ENCODE assay signal across 23 cellular contexts in the genomic region with DNA sequence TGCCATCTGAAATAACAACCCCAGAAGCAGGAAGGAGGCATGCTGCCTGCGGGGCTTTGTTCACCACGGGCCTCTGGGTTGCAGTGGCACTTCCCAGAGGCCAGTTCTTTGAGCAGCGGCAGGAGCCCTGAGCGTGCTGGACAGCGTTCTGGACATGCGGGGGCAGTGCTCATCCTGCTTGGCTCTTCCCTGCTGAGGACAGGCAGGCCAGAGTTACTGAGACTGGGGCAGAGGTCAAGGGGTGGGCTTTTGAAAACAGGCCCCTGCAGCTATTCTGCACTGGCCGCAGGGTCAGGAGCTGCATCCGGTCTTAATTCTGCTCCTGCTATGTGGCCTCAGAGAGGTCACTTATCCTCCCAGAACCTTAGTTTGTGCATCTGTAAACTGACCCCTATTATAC.
DNase-seq lines count a peak whose midpoint lies in the region; TF ChIP-seq lines count a peak whose summit lies in the region.
"Had no signal": no experiment of that assay in that cellular context is flagged by ENCODE, and none has a peak within 500 bp of the region (broad histone marks: within the 10 kb centered on the region; RNA-seq: fewer than 3 reads in every experiment).

No MANE protein-coding gene starts in this region.

- H3K27ac ChIP-seq in WERI-Rb-1: no peak overlapping the region
- H3K27ac ChIP-seq in smooth muscle cell (ENCODE audit: low read depth): no peak overlapping the region
- H3K27ac ChIP-seq: dorsolateral prefrontal cortex, pancreas, tibial artery had no signal

- H4K20me1 ChIP-seq in smooth muscle cell (ENCODE audit: low read depth): no peaks in the 10 kb centered on the region

- intact Hi-C loops in activated CD4-positive, alpha-beta memory T cell treated with anti-CD3 and anti-CD28 coated beads for 36 hours (cut with micrococcal nuclease): no loop called here
- intact Hi-C loops in posterior vena cava (cut with DNase I): no loop called here

- no peaks in the 10 kb centered on the region for H3F3A ChIP-seq in smooth muscle cell (ENCODE audit: low read depth)

- H3K4me3 ChIP-seq in WERI-Rb-1 (ENCODE audit: low read depth, low read length) (no peak overlapping the region), smooth muscle cell (no peak overlapping the region)
- H3K4me3 ChIP-seq: dorsolateral prefrontal cortex, pancreas, tibial artery had no signal

- H3K36me3 Mint-ChIP-seq in activated CD4-positive, alpha-beta memory T cell treated with anti-CD3 and anti-CD28 coated beads, Interleukin-2, amount 10 ng/mL, durations not matched to agents 7 days and 5 days (ENCODE audit: low read depth): no peaks in the 10 kb centered on the region
- H3K36me3 Mint-ChIP-seq in activated CD4-positive, alpha-beta memory T cell treated with anti-CD3 and anti-CD28 coated beads for 36 hours: no peaks in the 10 kb centered on the region

- H3K27ac Mint-ChIP-seq in activated CD4-positive, alpha-beta memory T cell treated with anti-CD3 and anti-CD28 coated beads, Interleukin-2, amount 10 ng/mL, durations not matched to agents 7 days and 5 days: no peak overlapping the region
- H3K27ac Mint-ChIP-seq in activated CD4-positive, alpha-beta memory T cell treated with anti-CD3 and anti-CD28 coated beads for 36 hours: no peak overlapping the region
- H3K27ac Mint-ChIP-seq: activated T-helper 1 cell treated with anti-CD3 and anti-CD28 coated beads, Interleukin-12 subunit alpha, Interleukin-12 subunit beta, Interleukin-2, Interleukin-4 antibody, amounts not matched to agents 30 ng/mL and 10 ng/mL and 1 ng/mL, durations not matched to agents 14 hours and 24 hours and 36 hours; HFFc6 had no signal

- H3K27me3 Mint-ChIP-seq in activated CD4-positive, alpha-beta memory T cell treated with anti-CD3 and anti-CD28 coated beads, Interleukin-2, amount 10 ng/mL, durations not matched to agents 7 days and 5 days: peaks cover 6% of the 10 kb centered on the region
- H3K27me3 Mint-ChIP-seq in activated CD4-positive, alpha-beta memory T cell treated with anti-CD3 and anti-CD28 coated beads for 36 hours: peaks cover 4% of the 10 kb centered on the region

- H3K79me2 ChIP-seq in smooth muscle cell (ENCODE audit: low read depth): no peaks in the 10 kb centered on the region

- H3K27me3 ChIP-seq in WERI-Rb-1 (ENCODE audit: insufficient read depth, low read depth, severe bottlenecking) (no peaks in the 10 kb centered on the region), smooth muscle cell (ENCODE audit: low read depth) (peaks cover 10% of the 10 kb centered on the region)
- H3K27me3 ChIP-seq: dorsolateral prefrontal cortex, pancreas had no signal

- TF ChIP-seq CTCF in WERI-Rb-1 (IDR thresholded peaks at IDR 0.05; ENCODE audit: low read depth, low read length) (peak; percentile 31; the same call in 1 of the 2 replicates), smooth muscle cell (IDR thresholded peaks at IDR 0.05; ENCODE audit: borderline replicate concordance, insufficient read depth, poor library complexity, severe bottlenecking) (no peak)

- 33% methylated on average over 8 of the region's 8 CpGs for WGBS in smooth muscle cell (ENCODE audit: low lambda C conversion rate)

- H3K4me3 Mint-ChIP-seq in activated CD4-positive, alpha-beta memory T cell treated with anti-CD3 and anti-CD28 coated beads, Interleukin-2, amount 10 ng/mL, durations not matched to agents 7 days and 5 days: no peak overlapping the region
- H3K4me3 Mint-ChIP-seq in activated CD4-positive, alpha-beta memory T cell treated with anti-CD3 and anti-CD28 coated beads for 36 hours: no peak overlapping the region
- H3K4me3 Mint-ChIP-seq: activated T-helper 1 cell treated with anti-CD3 and anti-CD28 coated beads, Interleukin-12 subunit alpha, Interleukin-12 subunit beta, Interleukin-2, Interleukin-4 antibody, amounts not matched to agents 30 ng/mL and 10 ng/mL and 1 ng/mL, durations not matched to agents 14 hours and 24 hours and 36 hours; HFFc6 had no signal

- POLR2A ChIA-PET in activated CD4-positive, alpha-beta memory T cell treated with anti-CD3 and anti-CD28 coated beads, Interleukin-2, amount 10 ng/mL, durations not matched to agents 7 days and 5 days (lab: Charles Lee): no interaction called here
- POLR2A ChIA-PET in activated CD4-positive, alpha-beta memory T cell treated with anti-CD3 and anti-CD28 coated beads for 36 hours (lab: Charles Lee): no interaction called here

- no peak overlapping the region for H3K4me2 ChIP-seq in smooth muscle cell

- peak; percentile 6 for DNase-seq in activated CD4-positive, alpha-beta memory T cell treated with anti-CD3 and anti-CD28 coated beads, Interleukin-2, amount 10 ng/mL, durations not matched to agents 7 days and 5 days
- DNase-seq in activated CD4-positive, alpha-beta memory T cell treated with anti-CD3 and anti-CD28 coated beads for 36 hours: no peak
- DNase-seq in WERI-Rb-1 (no peak), islet precursor cell (peak; percentile 88), posterior vena cava (ENCODE audit: low spot score) (peak; percentile 41), ureter (ENCODE audit: low spot score) (no peak), smooth muscle cell (lab: John Stamatoyannopoulos, UW; ENCODE audit: unreplicated experiment) (no peak), C1 segment of cervical spinal cord (lab: John Stamatoyannopoulos, UW) (no peak)
- DNase-seq: 8988T; activated naive CD4-positive, alpha-beta T cell treated with anti-CD3 and anti-CD28 coated beads, Interleukin-2, amount 50 U/mL, for 16 hours; central memory CD4-positive, alpha-beta T cell; dorsolateral prefrontal cortex; HFFc6; KG1; mesenchymal stem cell; NCI-H1417 treated with DMSO at 0.1 percent for 48 hours; NCI-H2081 treated with DMSO at 0.1 percent for 48 hours; NCI-H446; pancreas; stimulated activated CD4-positive, alpha-beta T cell treated with anti-CD3 and anti-CD28 coated beads, Interleukin-15, amount 100 ng/mL, for 24 hours; stimulated activated naive CD8-positive, alpha-beta T cell treated with anti-CD3 and anti-CD28 coated beads, Interleukin-15, Interleukin-2, amounts not matched to agents 100 U/mL and 50 U/mL, for 24 hours had no signal

- H3K9me3 Mint-ChIP-seq in activated CD4-positive, alpha-beta memory T cell treated with anti-CD3 and anti-CD28 coated beads, Interleukin-2, amount 10 ng/mL, durations not matched to agents 7 days and 5 days: no peaks in the 10 kb centered on the region
- no peaks in the 10 kb centered on the region for H3K9me3 Mint-ChIP-seq in activated CD4-positive, alpha-beta memory T cell treated with anti-CD3 and anti-CD28 coated beads for 36 hours
- H3K9me3 Mint-ChIP-seq: activated T-helper 1 cell treated with anti-CD3 and anti-CD28 coated beads, Interleukin-12 subunit alpha, Interleukin-12 subunit beta, Interleukin-2, Interleukin-4 antibody, amounts not matched to agents 30 ng/mL and 10 ng/mL and 1 ng/mL, durations not matched to agents 14 hours and 24 hours and 36 hours; HFFc6 had no signal

- no peaks in the 10 kb centered on the region for H3K9me3 ChIP-seq in WERI-Rb-1 (ENCODE audit: severe bottlenecking)
- no peaks in the 10 kb centered on the region for H3K9me3 ChIP-seq in smooth muscle cell (replicated peaks; ENCODE audit: low read depth)
- H3K9me3 ChIP-seq: pancreas, tibial artery had no signal

- CTCF ChIA-PET in activated CD4-positive, alpha-beta memory T cell treated with anti-CD3 and anti-CD28 coated beads, Interleukin-2, amount 10 ng/mL, durations not matched to agents 7 days and 5 days (lab: Charles Lee): interaction anchor here (0.6 kb wide), 1 partner anchor 38 kb away, joined by 3 read pairs; no protein-coding TSS in a partner anchor
- CTCF ChIA-PET in activated CD4-positive, alpha-beta memory T cell treated with anti-CD3 and anti-CD28 coated beads for 36 hours (lab: Charles Lee): no interaction called here

- no peaks in the 10 kb centered on the region for H3K36me3 ChIP-seq in WERI-Rb-1
- no peaks in the 10 kb centered on the region for H3K36me3 ChIP-seq in smooth muscle cell (ENCODE audit: low read depth)
- H3K36me3 ChIP-seq: pancreas, tibial artery had no signal

- no peaks in the 10 kb centered on the region for H3K4me1 Mint-ChIP-seq in activated CD4-positive, alpha-beta memory T cell treated with anti-CD3 and anti-CD28 coated beads, Interleukin-2, amount 10 ng/mL, durations not matched to agents 7 days and 5 days
- no peaks in the 10 kb centered on the region for H3K4me1 Mint-ChIP-seq in activated CD4-positive, alpha-beta memory T cell treated with anti-CD3 and anti-CD28 coated beads for 36 hours (ENCODE audit: low read depth)

- H3K4me1 ChIP-seq in smooth muscle cell (ENCODE audit: low read depth): peaks cover 5% of the 10 kb centered on the region
- H3K4me1 ChIP-seq: pancreas, tibial artery had no signal

- no peak overlapping the region for H2AFZ ChIP-seq in smooth muscle cell (ENCODE audit: low read depth)

- no peak overlapping the region for H3K9ac ChIP-seq in smooth muscle cell (ENCODE audit: low read depth)

Comparison
In these comparisons a context has a peak if more than half of its experiments do, and no peak if none do; other contexts are left out.
1. DNase-seq: peak in activated CD4-positive, alpha-beta memory T cell treated with anti-CD3 and anti-CD28 coated beads, Interleukin-2, amount 10 ng/mL, durations not matched to agents 7 days and 5 days (single experiment), islet precursor cell (single experiment) and posterior vena cava (single experiment); none in activated CD4-positive, alpha-beta memory T cell treated with anti-CD3 and anti-CD28 coated beads for 36 hours (single experiment), WERI-Rb-1 (single experiment), ureter (single experiment), smooth muscle cell (single experiment) and C1 segment of cervical spinal cord (0 of 14).